7 cellular contexts compared by ENCODE assay signal in genomic region chr22:31750365-31751284, GRCh38. TPM values are rescaled to one million over a fixed set of nuclear protein-coding genes. Genes with fewer than 3 reads are reported as not detected.
DNase-seq lines count a peak whose midpoint lies in the region; ATAC-seq and TF ChIP-seq lines count a peak whose summit lies in the region.

No MANE protein-coding gene starts in this region.

- H3K9me3 Mint-ChIP-seq in activated CD8-positive, alpha-beta T cell treated with anti-CD3 and anti-CD28 coated beads for 36 hours: no peaks in the 10 kb centered on the region
- no peaks in the 10 kb centered on the region for H3K9me3 Mint-ChIP-seq in stimulated activated memory B cell treated with anti-CD40 and anti-IgM and Interleukin-4, amounts not matched to agents 10 μg/mL and 1 μg/mL and 100 μg/mL, for 72 hours

- CTCF ChIA-PET in activated CD8-positive, alpha-beta T cell treated with anti-CD3 and anti-CD28 coated beads for 36 hours (lab: Charles Lee): no interaction called here

- DNase-seq in HFF-Myc (ENCODE audit: extremely low read depth, low read depth): no peak
- DNase-seq in activated CD8-positive, alpha-beta T cell treated with anti-CD3 and anti-CD28 coated beads for 36 hours: no peak
- DNase-seq in AML-193 (lab: John Stamatoyannopoulos, UW): no peak

- no peaks in the 10 kb centered on the region for H3K27me3 Mint-ChIP-seq in activated CD8-positive, alpha-beta T cell treated with anti-CD3 and anti-CD28 coated beads for 36 hours
- no peaks in the 10 kb centered on the region for H3K27me3 Mint-ChIP-seq in stimulated activated memory B cell treated with anti-CD40 and anti-IgM and Interleukin-4, amounts not matched to agents 10 μg/mL and 1 μg/mL and 100 μg/mL, for 72 hours

- TF ChIP-seq CTCF in HFF-Myc (IDR thresholded peaks at IDR 0.05; ENCODE audit: low read depth, low read length, missing control alignments): no peak
- no peak for TF ChIP-seq CTCF in activated CD8-positive, alpha-beta T cell treated with anti-CD3 and anti-CD28 coated beads for 36 hours (IDR thresholded peaks at IDR 0.05)

- H3K27ac Mint-ChIP-seq in activated CD8-positive, alpha-beta T cell treated with anti-CD3 and anti-CD28 coated beads for 36 hours: peak overlapping the region; percentile 90
- peak overlapping the region; percentile 79 for H3K27ac Mint-ChIP-seq in stimulated activated memory B cell treated with anti-CD40 and anti-IgM and Interleukin-4, amounts not matched to agents 10 μg/mL and 1 μg/mL and 100 μg/mL, for 72 hours

- H3K4me1 Mint-ChIP-seq in activated CD8-positive, alpha-beta T cell treated with anti-CD3 and anti-CD28 coated beads for 36 hours (ENCODE audit: low read depth): peaks cover 53% of the 10 kb centered on the region
- peaks cover 60% of the 10 kb centered on the region for H3K4me1 Mint-ChIP-seq in stimulated activated memory B cell treated with anti-CD40 and anti-IgM and Interleukin-4, amounts not matched to agents 10 μg/mL and 1 μg/mL and 100 μg/mL, for 72 hours

- ATAC-seq in activated CD8-positive, alpha-beta T cell treated with anti-CD3 and anti-CD28 coated beads for 36 hours: no peak
- ATAC-seq in stimulated activated memory B cell treated with anti-CD40 and anti-IgM and Interleukin-4, amounts not matched to agents 10 μg/mL and 1 μg/mL and 100 μg/mL, for 72 hours: no peak
- ATAC-seq in HG03139 (IDR thresholded peaks at IDR 0.05; ENCODE audit: unreplicated experiment) (no peak), GM21619 (IDR thresholded peaks at IDR 0.05; ENCODE audit: unreplicated experiment) (no peak)

- H3K4me3 Mint-ChIP-seq in activated CD8-positive, alpha-beta T cell treated with anti-CD3 and anti-CD28 coated beads for 36 hours: peak overlapping the region; percentile 89
- peak overlapping the region; percentile 83 for H3K4me3 Mint-ChIP-seq in stimulated activated memory B cell treated with anti-CD40 and anti-IgM and Interleukin-4, amounts not matched to agents 10 μg/mL and 1 μg/mL and 100 μg/mL, for 72 hours

- POLR2A ChIA-PET in activated CD8-positive, alpha-beta T cell treated with anti-CD3 and anti-CD28 coated beads for 36 hours (lab: Charles Lee): interaction anchor here (0.8 kb wide), 1 partner anchor 24 kb away, joined by 3 read pairs; no protein-coding TSS in a partner anchor

- peak overlapping the region; percentile 99 for H3K4me3 ChIP-seq in HFF-Myc (replicated peaks; ENCODE audit: low read depth, low read length)
- peak overlapping the region; percentile 98 for H3K4me3 ChIP-seq in iPS-11a (ENCODE audit: low read depth, low read length)

- intact Hi-C loops in activated CD8-positive, alpha-beta T cell treated with anti-CD3 and anti-CD28 coated beads for 36 hours (cut with micrococcal nuclease): loop anchor here (5.0 to 10.0 kb wide), 2 partner anchors 88 to 194 kb away; partner anchors contain the start of genes PISD and YWHAH

- H3K36me3 Mint-ChIP-seq in activated CD8-positive, alpha-beta T cell treated with anti-CD3 and anti-CD28 coated beads for 36 hours (ENCODE audit: low read depth): peaks cover 16% of the 10 kb centered on the region
- H3K36me3 Mint-ChIP-seq in stimulated activated memory B cell treated with anti-CD40 and anti-IgM and Interleukin-4, amounts not matched to agents 10 μg/mL and 1 μg/mL and 100 μg/mL, for 72 hours: peaks cover 9% of the 10 kb centered on the region

RNA-seq across cellular contexts. Expression of gene PRR14L, which starts 0.7 kb away (rescaled TPM):
- 10 to 100 TPM; 40.2 to 45.1 TPM for total RNA-seq in activated CD8-positive, alpha-beta T cell treated with anti-CD3 and anti-CD28 coated beads for 36 hours

RNA-seq across cellular contexts. Expression of gene DEPDC5, which starts 3.2 kb away (rescaled TPM):
- 10 to 100 TPM; 31.6 to 36.4 TPM for total RNA-seq in activated CD8-positive, alpha-beta T cell treated with anti-CD3 and anti-CD28 coated beads for 36 hours
